In genomic region chr9:21812945-21813568, GRCh38 we compare ENCODE assay signal across 9 cellular contexts. TPM values are rescaled to one million over a fixed set of nuclear protein-coding genes. Genes with fewer than 3 reads are reported as not detected.
DNase-seq lines count a peak whose midpoint lies in the region; ATAC-seq, FAIRE-seq and TF ChIP-seq lines count a peak whose summit lies in the region.
"Had no signal": no experiment of that assay in that cellular context is flagged by ENCODE, and none has a peak within 500 bp of the region (broad histone marks: within the 10 kb centered on the region; RNA-seq: fewer than 3 reads in every experiment).

No MANE protein-coding gene starts in this region.

- WGBS in ovary, 3 donors, result 61 to 69% (median 63%) methylated on average over 5 of the region's 5 CpGs
- WGBS in upper lobe of left lung, 2 donors, result 54% methylated on average over 5 of the region's 5 CpGs; no CpG with 5 or more reads in 1 of the 2 donors

- H3K4me1 Mint-ChIP-seq in activated T-helper 17 cell treated with anti-CD3 and anti-CD28 coated beads, Interleukin-2, amount 50 U/mL, for 72 hours, result peaks cover 32% of the 10 kb centered on the region

- peaks cover 87% of the 10 kb centered on the region for H3K36me3 Mint-ChIP-seq in activated T-helper 17 cell treated with anti-CD3 and anti-CD28 coated beads, Interleukin-2, amount 50 U/mL, for 72 hours (ENCODE audit: low read depth)

- no peaks in the 10 kb centered on the region for H3K27me3 Mint-ChIP-seq in activated T-helper 17 cell treated with anti-CD3 and anti-CD28 coated beads, Interleukin-2, amount 50 U/mL, for 72 hours

- H3K4me1 ChIP-seq in ovary (ENCODE audit: insufficient read depth) (peaks cover 3% of the 10 kb centered on the region), upper lobe of left lung (peaks cover 4 to 26% (median 11%) of the 10 kb centered on the region in 4 donors)

- H3K27ac ChIP-seq in ovary, result no peak overlapping the region
- H3K27ac ChIP-seq in upper lobe of left lung, result no peak overlapping the region

- H3K27me3 ChIP-seq in ovary, result no peaks in the 10 kb centered on the region
- H3K27me3 ChIP-seq in upper lobe of left lung, result no peaks in the 10 kb centered on the region

- ATAC-seq in HG03460 (IDR thresholded peaks at IDR 0.05; ENCODE audit: unreplicated experiment), result peak; percentile 52
- ATAC-seq in activated T-helper 17 cell treated with anti-CD3 and anti-CD28 coated beads, Interleukin-2, amount 50 U/mL, for 72 hours (replicated peaks), result peak; percentile 59
- ATAC-seq in upper lobe of left lung (ENCODE audit: low FRiP score in 2 of 2), result peak; percentile 89 to 95

- intact Hi-C loops in ovary (cut with DNase I), result loop anchor here in 3 of 4 donors (5.0 to 10.0 kb wide), 2 partner anchors 414 to 422 kb away; no protein-coding TSS in a partner anchor

- TF ChIP-seq CTCF in ovary (IDR thresholded peaks at IDR 0.05), result peak; percentile 23 to 53 (median 34)
- peak; percentile 81 to 95 (median 90) for TF ChIP-seq CTCF in upper lobe of left lung (IDR thresholded peaks at IDR 0.05)

- TF ChIP-seq EP300 in ovary (IDR thresholded peaks at IDR 0.05) (no peak), upper lobe of left lung (IDR thresholded peaks at IDR 0.05) (no peak)

- no peak for FAIRE-seq in frontal cortex (lab: Jason Lieb, UNC)

- peak overlapping the region; percentile 27 for H3K4me3 Mint-ChIP-seq in activated T-helper 17 cell treated with anti-CD3 and anti-CD28 coated beads, Interleukin-2, amount 50 U/mL, for 72 hours

- H3K27ac Mint-ChIP-seq in activated T-helper 17 cell treated with anti-CD3 and anti-CD28 coated beads, Interleukin-2, amount 50 U/mL, for 72 hours, result peak overlapping the region; percentile 34

- H3K4me3 ChIP-seq in ovary (no peak overlapping the region), upper lobe of left lung (no peak overlapping the region)

- DNase-seq in CD1c-positive myeloid dendritic cell (ENCODE audit: extremely low spot score), result peak; percentile 77
- DNase-seq in GM19240 (ENCODE audit: insufficient read length, low spot score), result peak; percentile 38
- peak; percentile 81 for DNase-seq in OCI-M1 (lab: John Stamatoyannopoulos, UW)
- peak; percentile 39 to 45 for DNase-seq in frontal cortex (ENCODE audit: low spot score in 2 of 2)
- peak; percentile 30 to 73 (median 56) for DNase-seq in ovary
- DNase-seq in upper lobe of left lung, result peak in 1 of 2 donors; percentile 76

- H3K36me3 ChIP-seq in ovary (no peaks in the 10 kb centered on the region), upper lobe of left lung (peaks cover 0 to 58% (median 14%) of the 10 kb centered on the region in 4 donors)

- no peak for TF ChIP-seq POLR2A in ovary (IDR thresholded peaks at IDR 0.05)
- TF ChIP-seq POLR2A in upper lobe of left lung (IDR thresholded peaks at IDR 0.05), result no peak

- H3K9me3 ChIP-seq in ovary (no peaks in the 10 kb centered on the region), upper lobe of left lung (no peaks in the 10 kb centered on the region)

- no peaks in the 10 kb centered on the region for H3K9me3 Mint-ChIP-seq in activated T-helper 17 cell treated with anti-CD3 and anti-CD28 coated beads, Interleukin-2, amount 50 U/mL, for 72 hours

RNA-seq across cellular contexts. Expression of gene MTAP, which starts 10.6 kb away (rescaled TPM):
- total RNA-seq in activated T-helper 17 cell treated with anti-CD3 and anti-CD28 coated beads, Interleukin-2, amount 50 U/mL, for 72 hours, result 10 to 100 TPM; 41.2 to 62.0 TPM
- total RNA-seq in frontal cortex, result 16.3 TPM
- total RNA-seq in ovary, result 10 to 100 TPM; 30.1 to 43.3 (median 34.5) TPM
- polyA plus RNA-seq in ovary, result 10 to 100 TPM; 12.2 to 24.5 TPM
- 10 to 100 TPM; 10.5 to 35.0 (median 25.7) TPM for total RNA-seq in upper lobe of left lung
- total RNA-seq: SK-MEL-5 had no signal
